In genomic region chr6:13484827-13485226, GRCh38 we compare ENCODE assay signal across 13 cellular contexts. TPM values are rescaled to one million over a fixed set of nuclear protein-coding genes. Genes with fewer than 3 reads are reported as not detected.
A peak's percentile ranks its signal among the peaks of the same experiment; 100 is the strongest.
DNase-seq lines count a peak whose midpoint lies in the region; ATAC-seq and TF ChIP-seq lines count a peak whose summit lies in the region.
"Had no signal": no experiment of that assay in that cellular context is flagged by ENCODE, and none has a peak within 500 bp of the region (broad histone marks: within the 10 kb centered on the region; RNA-seq: fewer than 3 reads in every experiment).

No MANE protein-coding gene starts in this region.

- H4K20me1 ChIP-seq in H9 (ENCODE audit: control insufficient read depth, insufficient read depth, insufficient read length), result no peaks in the 10 kb centered on the region

- H2AFZ ChIP-seq in H9 (ENCODE audit: low read length), result no peak overlapping the region

- H4K5ac ChIP-seq in H9 (ENCODE audit: insufficient read length, low read depth, low read length), result no peak overlapping the region

- no peak overlapping the region for H2BK12ac ChIP-seq in H9 (ENCODE audit: insufficient read length, low read depth, low read length)

- no peak overlapping the region for H3K27ac ChIP-seq in H9 (ENCODE audit: insufficient read length, low read depth, low read length)
- H3K27ac ChIP-seq in skin epidermis, result peak overlapping the region in 2 of 21 experiments; percentile 79 to 86

- no peak overlapping the region for H3K18ac ChIP-seq in H9 (ENCODE audit: insufficient read length, low read depth, low read length)

- ATAC-seq in GM18520 (IDR thresholded peaks at IDR 0.05; ENCODE audit: unreplicated experiment), result no peak
- ATAC-seq in GM19463 (IDR thresholded peaks at IDR 0.05; ENCODE audit: unreplicated experiment), result no peak
- ATAC-seq: T-helper 17 cell had no signal

- no peak overlapping the region for H3K27ac Mint-ChIP-seq in H9

- H3K4me1 ChIP-seq in H9 (ENCODE audit: insufficient read depth, low read length), result peaks cover 3% of the 10 kb centered on the region

- H3K79me2 ChIP-seq in H9 (ENCODE audit: insufficient read depth, low read length), result peaks cover 3% of the 10 kb centered on the region; the same call in 1 of the 2 replicates

- H3T11ph ChIP-seq in H9 (ENCODE audit: low read length), result no peak overlapping the region

- H4K91ac ChIP-seq in H9 (ENCODE audit: insufficient read length, low read depth, low read length), result no peak overlapping the region

- H4K8ac ChIP-seq in H9 (replicated peaks; ENCODE audit: insufficient read length, low read depth, low read length), result no peak overlapping the region

- peaks cover 23% of the 10 kb centered on the region; the same call in 1 of the 2 replicates for H3K27me3 ChIP-seq in H9 (ENCODE audit: insufficient read depth, low read length)
- H3K27me3 ChIP-seq: transverse colon had no signal

- H3K9ac ChIP-seq in H9 (ENCODE audit: extremely low read depth, insufficient read length, low read length), result no peak overlapping the region

- H2AK5ac ChIP-seq in H9 (ENCODE audit: insufficient read length, low read length), result no peak overlapping the region

- H3K4me3 ChIP-seq in WI38 (ENCODE audit: low read depth, low read length) (peak overlapping the region; percentile 79), fibroblast of pulmonary artery (replicated peaks; ENCODE audit: low read depth, low read length) (peak overlapping the region; percentile 93), skin epidermis (peak overlapping the region in 5 of 7 experiments; percentile 64 to 90 (median 87))

- H3K79me1 ChIP-seq in H9 (ENCODE audit: insufficient read depth, low read depth, low read length, poor library complexity, severe bottlenecking), result no peaks in the 10 kb centered on the region

- peak overlapping the region; percentile 80 to 92; a peak in 4 of 5 replicates for H3K4me3 Mint-ChIP-seq in H9

- no peak overlapping the region for H3K4ac ChIP-seq in H9 (ENCODE audit: low read depth, low read length)

- H3K14ac ChIP-seq in H9 (ENCODE audit: insufficient read depth, low read length), result no peak overlapping the region

- no peaks in the 10 kb centered on the region for H3K36me3 Mint-ChIP-seq in H9 (ENCODE audit: insufficient read depth in 1 of 3, low read depth in 3 of 3)

- no peak overlapping the region for H2BK15ac ChIP-seq in H9 (ENCODE audit: low read depth, low read length)

- no peak overlapping the region for H2BK20ac ChIP-seq in H9 (ENCODE audit: low read depth, low read length, poor library complexity, severe bottlenecking)

- H3K23me2 ChIP-seq in H9 (ENCODE audit: insufficient read length, low read depth, low read length, poor library complexity, severe bottlenecking), result peaks cover 27% of the 10 kb centered on the region

- H3K9me3 ChIP-seq in H9 (ENCODE audit: control insufficient read depth, low read depth, low read length), result no peaks in the 10 kb centered on the region
- H3K9me3 ChIP-seq: transverse colon had no signal

- H3K56ac ChIP-seq in H9 (ENCODE audit: insufficient read length, low read depth, low read length), result no peak overlapping the region

- no peak overlapping the region for H3K23ac ChIP-seq in H9 (ENCODE audit: insufficient read length, low read depth, low read length)

- no peak overlapping the region for H2BK120ac ChIP-seq in H9 (ENCODE audit: low read depth, low read length, poor library complexity, severe bottlenecking)

- H3K4me1 Mint-ChIP-seq in H9, result peaks cover 20 to 22% of the 10 kb centered on the region in 2 experiments

- H3K4me2 ChIP-seq in H9 (ENCODE audit: insufficient read depth, insufficient read length, low read length), result peak overlapping the region; percentile 91

- H3K9me3 Mint-ChIP-seq in H9, result no peaks in the 10 kb centered on the region

- H2BK5ac ChIP-seq in H9 (ENCODE audit: insufficient read length, low read length), result no peak overlapping the region

- DNase-seq in H9 (no peak), fibroblast of pulmonary artery (ENCODE audit: low read depth) (no peak), HT-29 (ENCODE audit: low spot score) (no peak)
- DNase-seq: amniotic stem cell, GDM1, head of caudate nucleus, NCI-H2171, T-helper 17 cell, transverse colon had no signal

- peaks cover 57% of the 10 kb centered on the region for H3K27me3 Mint-ChIP-seq in H9 (ENCODE audit: low read depth)

- no peak for TF ChIP-seq CTCF in H9 (conservative IDR thresholded peaks at IDR 0.05)
- TF ChIP-seq CTCF in WI38 (IDR thresholded peaks at IDR 0.05; ENCODE audit: low read depth, low read length), result no peak
- TF ChIP-seq CTCF in fibroblast of pulmonary artery (IDR thresholded peaks at IDR 0.05; ENCODE audit: low read length, missing control alignments), result no peak

- no CpG with 5 or more reads among the region's 3 CpGs for WGBS in H9 (ENCODE audit: extremely low coverage, insufficient read length, low lambda C conversion rate)

RNA-seq across cellular contexts. Expression of gene GFOD1, which starts 2.6 kb away (rescaled TPM):
- 6.1 TPM in 2 replicates for total RNA-seq in H9 (2021)
- total RNA-seq in HT-29 (2014; rRNA removed; shearing (Covaris generic)), result 13.3 and 13.5 TPM in 2 replicates
